ENCODE assay signal across 1 cellular context in the genomic region with DNA sequence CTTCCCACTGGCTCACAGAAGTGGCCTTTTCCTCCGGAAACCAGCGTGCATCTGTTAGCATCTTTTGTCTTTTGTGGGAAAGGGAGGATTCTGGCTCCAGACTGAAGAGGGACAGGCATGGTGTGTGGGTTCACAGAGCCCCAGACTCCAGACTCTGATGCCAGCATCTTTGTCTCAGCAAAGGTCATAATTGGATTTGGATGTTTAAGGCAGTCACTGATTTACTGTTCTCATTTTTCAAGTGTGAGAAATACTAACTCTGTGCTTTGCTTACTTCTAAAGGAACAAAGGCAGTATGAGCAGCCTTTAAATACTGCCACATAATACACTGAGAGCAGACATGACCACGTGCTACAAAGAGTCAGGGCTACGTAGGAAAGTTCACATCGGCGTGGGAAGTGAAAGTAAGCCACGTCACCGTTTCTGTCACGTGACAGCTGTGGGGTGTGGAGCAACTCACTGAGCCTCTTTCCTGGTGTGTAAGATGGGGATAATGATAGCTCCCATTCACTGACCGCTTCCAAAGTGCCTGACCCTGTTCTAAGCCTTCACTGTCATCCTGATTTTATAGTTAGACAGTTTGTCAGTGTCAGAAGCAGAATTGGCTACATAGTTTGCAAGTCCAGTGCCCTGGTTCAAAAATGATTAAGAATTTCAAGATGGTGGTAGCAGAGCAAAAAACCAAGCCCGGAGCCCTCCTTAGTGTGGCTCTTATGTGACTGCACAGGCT.
TF ChIP-seq lines count a peak whose summit lies in the region.

No MANE protein-coding gene starts in this region.

TF ChIP-seq in SK-N-SH, 30 proteins besides CTCF, POLR2A, EP300 and RAD21 (continued from another document):
- TF ChIP-seq MEF2A (IDR thresholded peaks at IDR 0.05; ENCODE audit: borderline replicate concordance, low read depth) (no peak), NRF1 (IDR thresholded peaks at IDR 0.05; ENCODE audit: low read depth, low read length) (no peak)
- TF ChIP-seq, protein P1, sequence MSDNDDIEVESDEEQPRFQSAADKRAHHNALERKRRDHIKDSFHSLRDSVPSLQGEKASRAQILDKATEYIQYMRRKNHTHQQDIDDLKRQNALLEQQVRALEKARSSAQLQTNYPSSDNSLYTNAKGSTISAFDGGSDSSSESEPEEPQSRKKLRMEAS (IDR thresholded peaks at IDR 0.05; ENCODE audit: low read depth): peak; percentile 86
